ENCODE assay signal across 1 cellular context in genomic region chr6:7697820-7698623, GRCh38.
TF ChIP-seq lines count a peak whose summit lies in the region.

No MANE protein-coding gene starts in this region.

TF ChIP-seq in GM23338, 12 proteins besides CTCF, POLR2A, EP300 and RAD21 (continued from another document):
- TF ChIP-seq ZNF462 (CRISPR knock-in tag; IDR thresholded peaks at IDR 0.05), result no peak
